Comparison of ENCODE assay signal across 21 cellular contexts in genomic region chr14:71163842-71164500, GRCh38.
DNase-seq lines count a peak whose midpoint lies in the region; ATAC-seq and TF ChIP-seq lines count a peak whose summit lies in the region.
"Had no signal": no experiment of that assay in that cellular context is flagged by ENCODE, and none has a peak within 500 bp of the region (broad histone marks: within the 10 kb centered on the region; RNA-seq: fewer than 3 reads in every experiment).

No MANE protein-coding gene starts in this region.

- BruUV-seq in IMR-90 (replicated peaks; lab: Mats Ljungman, UMichigan), result no TSS peak

- H3K27ac ChIP-seq in IMR-90 (ENCODE audit: insufficient read depth, low read length) (no peak overlapping the region), SJCRH30 (no peak overlapping the region)
- H3K27ac ChIP-seq: esophagus squamous epithelium, KMS-11 had no signal

- no peak overlapping the region for H3K56ac ChIP-seq in IMR-90 (ENCODE audit: extremely low read depth, insufficient read depth, low read length)

- H4K8ac ChIP-seq in IMR-90 (ENCODE audit: low read depth in 2 of 2, low read length in 2 of 2), result no peak overlapping the region; a peak in 1 of 4 replicates

- no peaks in the 10 kb centered on the region for H4K20me1 ChIP-seq in IMR-90 (ENCODE audit: insufficient read depth, low read length)

- TF ChIP-seq CTCF in IMR-90 (conservative IDR thresholded peaks at IDR 0.05; ENCODE audit: low read depth, low read length) (no peak), endothelial cell (IDR thresholded peaks at IDR 0.05; ENCODE audit: unreplicated experiment) (no peak)

- H3K23ac ChIP-seq in IMR-90 (ENCODE audit: low read depth, low read length), result no peak overlapping the region

- H2BK5ac ChIP-seq in IMR-90 (ENCODE audit: low read depth, low read length, poor library complexity, severe bottlenecking), result no peak overlapping the region

- H3K27me3 ChIP-seq in IMR-90 (ENCODE audit: control insufficient read depth, insufficient read depth, low read length), result no peaks in the 10 kb centered on the region
- H3K27me3 ChIP-seq in SJCRH30, result no peaks in the 10 kb centered on the region
- H3K27me3 ChIP-seq in neuron (ENCODE audit: insufficient read depth, low read length), result no peaks in the 10 kb centered on the region
- H3K27me3 ChIP-seq: esophagus squamous epithelium had no signal

- H2AFZ ChIP-seq in IMR-90 (replicated peaks; ENCODE audit: low read length, poor library complexity), result peak overlapping the region; percentile 13
- H2AFZ ChIP-seq in neuron (ENCODE audit: low read depth, low read length), result peak overlapping the region; percentile 14

- peak overlapping the region; percentile 14; the same call in 1 of the 2 replicates for H3K14ac ChIP-seq in IMR-90 (replicated peaks; ENCODE audit: low read depth, low read length)

- no peak overlapping the region for H2AK9ac ChIP-seq in IMR-90 (replicated peaks; ENCODE audit: low read depth, low read length, poor library complexity)

- H3K36me3 ChIP-seq in IMR-90 (ENCODE audit: control insufficient read depth, insufficient read depth, low read length) (no peaks in the 10 kb centered on the region), SJCRH30 (no peaks in the 10 kb centered on the region), neuron (ENCODE audit: insufficient read depth, low read length) (no peaks in the 10 kb centered on the region)
- H3K36me3 ChIP-seq: esophagus squamous epithelium had no signal

- no peak overlapping the region for H3K27ac Mint-ChIP-seq in endothelial cell (ENCODE audit: unreplicated experiment)
- H3K27ac Mint-ChIP-seq: activated naive CD4-positive, alpha-beta T cell treated with anti-CD3 and anti-CD28 coated beads for 36 hours; mesothelial cell of epicardium; natural killer cell treated with Interleukin-12 subunit alpha and Interleukin-12 subunit beta and Interleukin-15 and Interleukin-18, amount 100 ng/mL, for 72 hours had no signal

- peaks cover 10% of the 10 kb centered on the region for H3K4me1 Mint-ChIP-seq in endothelial cell (ENCODE audit: unreplicated experiment)

- TF ChIP-seq POLR2A in IMR-90 (IDR thresholded peaks at IDR 0.05; ENCODE audit: low read depth, low read length), result no peak

- no peak for ATAC-seq in IMR-90 (ENCODE audit: low read depth)
- ATAC-seq: left colon; natural killer cell treated with Interleukin-12 subunit alpha and Interleukin-12 subunit beta and Interleukin-15 and Interleukin-18, amount 100 ng/mL, for 72 hours had no signal

- intact Hi-C loops in IMR-90 (cut with micrococcal nuclease), result loop anchor here (10.0 kb wide), 1 partner anchor 1131 kb away; no protein-coding TSS in a partner anchor

- POLR2A ChIA-PET in IMR-90 (lab: Charles Lee; ENCODE audit: unreplicated experiment), result interaction anchor here (0.5 kb wide), 1 partner anchor 1131 kb away, joined by 3 read pairs; no protein-coding TSS in a partner anchor

- TF ChIP-seq RAD21 in IMR-90 (IDR thresholded peaks at IDR 0.05; ENCODE audit: low read length), result no peak

- H3K4me1 ChIP-seq in IMR-90 (ENCODE audit: control insufficient read depth, insufficient read depth, low read length) (peaks cover 10% of the 10 kb centered on the region), SJCRH30 (peaks cover 15% of the 10 kb centered on the region), neuron (ENCODE audit: insufficient read depth, low read length) (peaks cover 7% of the 10 kb centered on the region)

- CTCF ChIA-PET in IMR-90 (lab: Yijun Ruan, JAX), result interaction anchor here (1.0 kb wide), 1 partner anchor 589 kb away, joined by 3 read pairs; no protein-coding TSS in a partner anchor

- no peak overlapping the region for H3K9ac ChIP-seq in IMR-90 (ENCODE audit: low read depth, low read length)
- H3K9ac ChIP-seq: KMS-11 had no signal

- no peak overlapping the region for H2BK15ac ChIP-seq in IMR-90 (ENCODE audit: low read depth, low read length)

- in situ Hi-C loops in IMR-90 (cut with MboI; ENCODE audit: low sequenced_read_pairs), result no loop called here

- no peaks in the 10 kb centered on the region for H3K79me1 ChIP-seq in IMR-90 (ENCODE audit: low read depth in 1 of 2, low read length in 2 of 2)

- H4K91ac ChIP-seq in IMR-90 (ENCODE audit: insufficient read depth, low read depth, low read length), result peak overlapping the region; percentile 32; the same call in 1 of the 2 replicates

- H3K4me3 ChIP-seq in IMR-90 (ENCODE audit: insufficient read depth, low read depth, low read length), result no peak overlapping the region
- no peak overlapping the region for H3K4me3 ChIP-seq in SJCRH30
- H3K4me3 ChIP-seq in neuron (ENCODE audit: low read length), result no peak overlapping the region
- H3K4me3 ChIP-seq: esophagus squamous epithelium had no signal

- 0 out of 2 replicates have a peak overlapping the region, but pooled peaks have one; percentile 19 for H2BK120ac ChIP-seq in IMR-90 (ENCODE audit: low read depth, low read length)

- H3K9me3 ChIP-seq in IMR-90 (ENCODE audit: control insufficient read depth, insufficient read depth, low read length) (no peaks in the 10 kb centered on the region), SJCRH30 (replicated peaks) (no peaks in the 10 kb centered on the region), neuron (ENCODE audit: low read length) (no peaks in the 10 kb centered on the region)

- peak overlapping the region; percentile 83; the same call in 1 of the 2 replicates for H2AK5ac ChIP-seq in IMR-90 (ENCODE audit: low read depth, low read length)

- H2BK20ac ChIP-seq in IMR-90 (ENCODE audit: low read depth, low read length), result peak overlapping the region; percentile 14; the same call in 1 of the 2 replicates

- DNase-seq in DMS79 (lab: John Stamatoyannopoulos, UW), result peak; percentile 36
- no peak for DNase-seq in IMR-90
- DNase-seq in SJCRH30, result peak; percentile 28 to 46
- DNase-seq in T-helper 2 cell, result no peak
- DNase-seq in NCI-H748 (lab: John Stamatoyannopoulos, UW; ENCODE audit: unreplicated experiment), result no peak
- DNase-seq in endothelial cell (ENCODE audit: low spot score), result no peak
- no peak for DNase-seq in NCI-H2196 treated with DMSO at 0.1 percent for 48 hours (lab: John Stamatoyannopoulos, UW; ENCODE audit: unreplicated experiment)
- DNase-seq: activated CD4-positive, alpha-beta T cell treated with anti-CD3 and anti-CD28 coated beads, Interleukin-2, amount 50 U/mL, for 1 hour; activated naive CD4-positive, alpha-beta T cell treated with anti-CD3 and anti-CD28 coated beads for 36 hours; CD4-positive, alpha-beta memory T cell; esophagus squamous epithelium; left colon; NCI-H1048; NCI-H226; SIG-M5; T-helper 1 cell had no signal

- H3K27me3 Mint-ChIP-seq in endothelial cell (ENCODE audit: unreplicated experiment), result peaks cover 4% of the 10 kb centered on the region
- H3K27me3 Mint-ChIP-seq: CD4-positive, alpha-beta memory T cell; central memory CD8-positive, alpha-beta T cell had no signal

- no peak overlapping the region; the same call in 1 of the 2 replicates for H3K18ac ChIP-seq in IMR-90 (ENCODE audit: low read depth, low read length)

- H3K4me3 Mint-ChIP-seq in endothelial cell (ENCODE audit: unreplicated experiment), result no peak overlapping the region
- H3K4me3 Mint-ChIP-seq: activated naive CD4-positive, alpha-beta T cell treated with anti-CD3 and anti-CD28 coated beads for 36 hours; CD4-positive, alpha-beta memory T cell; central memory CD8-positive, alpha-beta T cell; mesothelial cell of epicardium; natural killer cell treated with Interleukin-12 subunit alpha and Interleukin-12 subunit beta and Interleukin-15 and Interleukin-18, amount 100 ng/mL, for 72 hours had no signal

- peak overlapping the region; percentile 10; the same call in 1 of the 2 replicates for H3K4ac ChIP-seq in IMR-90 (ENCODE audit: low read depth, low read length)

- dilution Hi-C loops in IMR-90 (cut with HindIII; ENCODE audit: low sequenced_read_pairs, unreplicated experiment), result no loop called here

- no peak overlapping the region for H4K5ac ChIP-seq in IMR-90 (ENCODE audit: low read depth, low read length)

- no peaks in the 10 kb centered on the region for H3K9me3 Mint-ChIP-seq in endothelial cell (ENCODE audit: unreplicated experiment)
- H3K9me3 Mint-ChIP-seq: activated naive CD4-positive, alpha-beta T cell treated with anti-CD3 and anti-CD28 coated beads for 36 hours; central memory CD8-positive, alpha-beta T cell; natural killer cell treated with Interleukin-12 subunit alpha and Interleukin-12 subunit beta and Interleukin-15 and Interleukin-18, amount 100 ng/mL, for 72 hours had no signal

- no peak overlapping the region for H3K4me2 ChIP-seq in IMR-90 (ENCODE audit: low read depth, low read length)
- H3K4me2 ChIP-seq: KMS-11 had no signal

- WGBS in IMR-90 (ENCODE audit: extremely low coverage in 2 of 2, insufficient read length in 1 of 2), 2 experiments, result 87% methylated on average over 5 of the region's 7 CpGs; no CpG with 5 or more reads in 1 of the 2 experiments

- 0 out of 2 replicates have a peak, but pooled peaks cover 3% of the 10 kb centered on the region for H3K9me1 ChIP-seq in IMR-90 (ENCODE audit: insufficient read depth, low read length)

- no peaks in the 10 kb centered on the region for H3K36me3 Mint-ChIP-seq in endothelial cell (ENCODE audit: low read depth, unreplicated experiment)
- H3K36me3 Mint-ChIP-seq: CD4-positive, alpha-beta memory T cell; natural killer cell treated with Interleukin-12 subunit alpha and Interleukin-12 subunit beta and Interleukin-15 and Interleukin-18, amount 100 ng/mL, for 72 hours had no signal

TF ChIP-seq in IMR-90, 13 proteins besides CTCF, POLR2A, EP300 and RAD21:
- no peak for TF ChIP-seq BHLHE40 (IDR thresholded peaks at IDR 0.05; ENCODE audit: low read depth, low read length)
- no peak for TF ChIP-seq SMC3 (IDR thresholded peaks at IDR 0.05; ENCODE audit: low read depth, low read length)
- TF ChIP-seq MAZ (IDR thresholded peaks at IDR 0.05; ENCODE audit: borderline replicate concordance, low read depth, low read length), result no peak
- TF ChIP-seq RCOR1 (IDR thresholded peaks at IDR 0.05; ENCODE audit: insufficient replicate concordance, low read length), result no peak
TF ChIP-seq in IMR-90: peak in this region for 0.

Comparison
In these comparisons a context has a peak if more than half of its experiments do, and no peak if none do; other contexts are left out.
1. DNase-seq: peak in DMS79 (single experiment) and SJCRH30 (2 of 2); none in IMR-90 (single experiment), T-helper 2 cell (0 of 5), NCI-H748 (single experiment), endothelial cell (single experiment) and NCI-H2196 treated with DMSO at 0.1 percent for 48 hours (single experiment).